8 cellular contexts compared by ENCODE assay signal in genomic region chr4:15003441-15003890, GRCh38. TPM values are rescaled to one million over a fixed set of nuclear protein-coding genes. Genes with fewer than 3 reads are reported as not detected.
DNase-seq lines count a peak whose midpoint lies in the region; ATAC-seq lines count a peak whose summit lies in the region.

No MANE protein-coding gene starts in this region.

- H3K4me1 Mint-ChIP-seq in naive thymus-derived CD4-positive, alpha-beta T cell = peaks cover 18 to 37% (median 33%) of the 10 kb centered on the region in 7 donors

- H3K27me3 ChIP-seq in BLaER1 treated with 17β-estradiol and CSF1 and Interleukin-3, amounts not matched to agents 10 nM and 100 nM = peaks cover 0 to 34% (median 29%) of the 10 kb centered on the region in 11 experiments; a peak in 19 of 22 replicates
- H3K27me3 ChIP-seq in HUES6 (ENCODE audit: control insufficient read depth, insufficient read depth, low read length) (peaks cover 15% of the 10 kb centered on the region), esophagus (ENCODE audit: control insufficient read depth in 1 of 2, insufficient read depth in 2 of 2, low read length in 2 of 2) (no peaks in the 10 kb centered on the region)
- no peaks in the 10 kb centered on the region for H3K27me3 ChIP-seq in naive thymus-derived CD4-positive, alpha-beta T cell (ENCODE audit: control insufficient read depth in 2 of 2, insufficient read depth in 2 of 2, low read length in 2 of 2)

- peak; percentile 18 to 20 for DNase-seq in activated CD8-positive, alpha-beta memory T cell treated with anti-CD3 and anti-CD28 coated beads for 4 hours (ENCODE audit: low read depth in 2 of 2)
- peak; percentile 55 to 75 (median 61) for DNase-seq in naive thymus-derived CD4-positive, alpha-beta T cell
- DNase-seq in stimulated activated naive CD8-positive, alpha-beta T cell treated with anti-CD3 and anti-CD28 coated beads, Interleukin-15, Interleukin-2, amounts not matched to agents 100 U/mL and 50 U/mL, for 24 hours = peak; percentile 71
- no peak for DNase-seq in NCI-H2171 treated with DMSO at 0.1 percent for 48 hours (lab: John Stamatoyannopoulos, UW)

- intact Hi-C loops in naive thymus-derived CD4-positive, alpha-beta T cell (cut with micrococcal nuclease) = loop anchor here (2.0 to 5.0 kb wide), 7 partner anchors 126 to 1346 kb away; partner anchors contain the start of genes CD38 (in 1 of the 2) and TAPT1 (in 1 of the 2)

- peak overlapping the region; percentile 92 to 99 (median 95) for H3K27ac ChIP-seq in BLaER1 treated with 17β-estradiol and CSF1 and Interleukin-3, amounts not matched to agents 10 nM and 100 nM
- H3K27ac ChIP-seq in HUES6 (ENCODE audit: low read depth, low read length) = peak overlapping the region; percentile 56; the same call in 1 of the 2 replicates
- H3K27ac ChIP-seq in esophagus (ENCODE audit: low read depth in 2 of 2, low read length in 1 of 2) = peak overlapping the region; percentile 98 to 100
- H3K27ac ChIP-seq in naive thymus-derived CD4-positive, alpha-beta T cell (ENCODE audit: low read depth, low read length) = peak overlapping the region; percentile 100

- H3K9me3 Mint-ChIP-seq in naive thymus-derived CD4-positive, alpha-beta T cell = no peaks in the 10 kb centered on the region

- CTCF ChIA-PET in naive thymus-derived CD4-positive, alpha-beta T cell (lab: Charles Lee) = no interaction called here

- peaks cover 0 to 15% (median 0%) of the 10 kb centered on the region in 11 experiments; a peak in 9 of 22 replicates for H3K36me3 ChIP-seq in BLaER1 treated with 17β-estradiol and CSF1 and Interleukin-3, amounts not matched to agents 10 nM and 100 nM
- H3K36me3 ChIP-seq in HUES6 (ENCODE audit: control insufficient read depth, insufficient read depth, low read length) = no peaks in the 10 kb centered on the region; the same call in 1 of the 2 replicates
- no peaks in the 10 kb centered on the region for H3K36me3 ChIP-seq in esophagus (ENCODE audit: control insufficient read depth in 2 of 2, insufficient read depth in 2 of 2, low read length in 1 of 2)
- peaks cover 0 to 13% (median 4%) of the 10 kb centered on the region in 3 experiments for H3K36me3 ChIP-seq in naive thymus-derived CD4-positive, alpha-beta T cell (ENCODE audit: control insufficient read depth in 2 of 3, insufficient read depth in 3 of 3, low read length in 3 of 3)

- peak; percentile 18 for ATAC-seq in GM19452 (IDR thresholded peaks at IDR 0.05; ENCODE audit: unreplicated experiment)
- peak; percentile 6 for ATAC-seq in naive thymus-derived CD4-positive, alpha-beta T cell
- peak; percentile 9 for ATAC-seq in stimulated activated naive CD8-positive, alpha-beta T cell treated with anti-CD3 and anti-CD28 coated beads, Interleukin-15, Interleukin-2, amounts not matched to agents 100 U/mL and 50 U/mL, for 24 hours

- H3K4me3 ChIP-seq in BLaER1 treated with 17β-estradiol and CSF1 and Interleukin-3, amounts not matched to agents 10 nM and 100 nM = peak overlapping the region; percentile 80 to 100 (median 92)
- H3K4me3 ChIP-seq in HUES6 (ENCODE audit: low read depth, low read length) (peak overlapping the region; percentile 100), esophagus (ENCODE audit: low read depth in 1 of 2, low read length in 2 of 2) (peak overlapping the region; percentile 97)
- peak overlapping the region; percentile 99 for H3K4me3 ChIP-seq in naive thymus-derived CD4-positive, alpha-beta T cell (ENCODE audit: low read length)

- 0 to 1% methylated on average over 22 to 58 of the region's 58 CpGs for WGBS in esophagus, 2 donors

- peak overlapping the region; percentile 90 to 99 (median 95) for H3K9ac ChIP-seq in BLaER1 treated with 17β-estradiol and CSF1 and Interleukin-3, amounts not matched to agents 10 nM and 100 nM
- peak overlapping the region; percentile 77 for H3K9ac ChIP-seq in HUES6 (ENCODE audit: low read length)

- H3K36me3 Mint-ChIP-seq in naive thymus-derived CD4-positive, alpha-beta T cell = peaks cover 4 to 10% (median 4%) of the 10 kb centered on the region in 5 donors

- peaks cover 0 to 28% (median 19%) of the 10 kb centered on the region in 10 experiments; a peak in 18 of 20 replicates for H3K4me1 ChIP-seq in BLaER1 treated with 17β-estradiol and CSF1 and Interleukin-3, amounts not matched to agents 10 nM and 100 nM
- H3K4me1 ChIP-seq in HUES6 (ENCODE audit: control insufficient read depth, insufficient read depth, low read length) (peaks cover 32% of the 10 kb centered on the region), esophagus (ENCODE audit: control insufficient read depth in 2 of 2, insufficient read depth in 2 of 2, low read length in 1 of 2) (peaks cover 0 to 2% of the 10 kb centered on the region in 2 donors)
- peaks cover 7 to 10% of the 10 kb centered on the region in 2 donors for H3K4me1 ChIP-seq in naive thymus-derived CD4-positive, alpha-beta T cell (ENCODE audit: control insufficient read depth in 2 of 2, insufficient read depth in 2 of 2, low read length in 2 of 2)

- peaks cover 20 to 43% (median 30%) of the 10 kb centered on the region in 11 experiments for H4K20me1 ChIP-seq in BLaER1 treated with 17β-estradiol and CSF1 and Interleukin-3, amounts not matched to agents 10 nM and 100 nM

- H3K4me3 Mint-ChIP-seq in naive thymus-derived CD4-positive, alpha-beta T cell = peak overlapping the region; percentile 50 to 95 (median 87)

- peak overlapping the region; percentile 47 to 99 (median 93) for H3K4me2 ChIP-seq in BLaER1 treated with 17β-estradiol and CSF1 and Interleukin-3, amounts not matched to agents 10 nM and 100 nM

- POLR2A ChIA-PET in naive thymus-derived CD4-positive, alpha-beta T cell (lab: Charles Lee) = interaction anchor here (0.7 to 1.6 kb wide), 16 partner anchors 9 to 1376 kb away, joined by 3 to 8 read pairs (median 4); partner anchors contain the start of genes BOD1L1, FAM200B and FBXL5

- H3K27ac Mint-ChIP-seq in naive thymus-derived CD4-positive, alpha-beta T cell = peak overlapping the region in 5 of 9 donors; percentile 8 to 97 (median 63)

- no peaks in the 10 kb centered on the region for H3K27me3 Mint-ChIP-seq in naive thymus-derived CD4-positive, alpha-beta T cell

- H3K9me3 ChIP-seq in BLaER1 treated with 17β-estradiol and CSF1 and Interleukin-3, amounts not matched to agents 10 nM and 100 nM (replicated peaks in 1 of 11) = no peaks in the 10 kb centered on the region
- H3K9me3 ChIP-seq in HUES6 (ENCODE audit: control insufficient read depth, insufficient read depth, low read depth, low read length) (no peaks in the 10 kb centered on the region), esophagus (ENCODE audit: control insufficient read depth in 2 of 2, insufficient read depth in 1 of 2, low read depth in 1 of 2, low read length in 1 of 2) (no peaks in the 10 kb centered on the region)
- no peaks in the 10 kb centered on the region for H3K9me3 ChIP-seq in naive thymus-derived CD4-positive, alpha-beta T cell (ENCODE audit: control insufficient read depth in 2 of 3, low read length in 3 of 3)

RNA-seq across cellular contexts. Expression of gene CPEB2, which starts 1.2 kb away (rescaled TPM):
- polyA plus RNA-seq in esophagus = 1 to 10 TPM; 8.4 to 8.9 TPM
- 10 to 100 TPM; 11.1 to 21.7 (median 14.9) TPM for total RNA-seq in naive thymus-derived CD4-positive, alpha-beta T cell
- polyA plus RNA-seq in naive thymus-derived CD4-positive, alpha-beta T cell = under 1 TPM; 0.82 to 0.84 TPM

Comparison
In these comparisons a context has a peak if more than half of its experiments do, and no peak if none do; other contexts are left out.
1. RNA of gene CPEB2, which starts 1.2 kb away (polyA plus RNA-seq): 8.4 to 8.9 TPM in esophagus; 0.82 to 0.84 TPM in naive thymus-derived CD4-positive, alpha-beta T cell; every median in the first group is over 4 times any median in the second.
2. Peak in every context shown above with its lines, with median percentiles within 50 percentile points of each other: H3K27ac ChIP-seq, H3K4me3 ChIP-seq and ATAC-seq.